11 cellular contexts compared by ENCODE assay signal in genomic region chr2:173359231-173359630, GRCh38. TPM values are rescaled to one million over a fixed set of nuclear protein-coding genes. Genes with fewer than 3 reads are reported as not detected.
DNase-seq lines count a peak whose midpoint lies in the region; ATAC-seq and TF ChIP-seq lines count a peak whose summit lies in the region.
"Had no signal": no experiment of that assay in that cellular context is flagged by ENCODE, and none has a peak within 500 bp of the region (broad histone marks: within the 10 kb centered on the region; RNA-seq: fewer than 3 reads in every experiment).

No MANE protein-coding gene starts in this region.

- H3K27ac Mint-ChIP-seq in activated T-cell treated with anti-CD3 and anti-CD28 coated beads, Interleukin-2, amount 50 U/mL, for 24 hours, result peak overlapping the region; percentile 22
- H3K27ac Mint-ChIP-seq in stimulated activated memory B cell treated with anti-CD40 and anti-IgM and Interleukin-4, amounts not matched to agents 10 μg/mL and 1 μg/mL and 100 μg/mL, for 72 hours, result no peak overlapping the region

- H3K27me3 Mint-ChIP-seq in activated T-cell treated with anti-CD3 and anti-CD28 coated beads, Interleukin-2, amount 50 U/mL, for 24 hours, result peaks cover 22% of the 10 kb centered on the region
- H3K27me3 Mint-ChIP-seq in activated T-cell treated with anti-CD3 and anti-CD28 coated beads, Interleukin-2, amount 50 U/mL, for 4 hours (ENCODE audit: low read depth), result peaks cover 26% of the 10 kb centered on the region
- peaks cover 32% of the 10 kb centered on the region for H3K27me3 Mint-ChIP-seq in stimulated activated memory B cell treated with anti-CD40 and anti-IgM and Interleukin-4, amounts not matched to agents 10 μg/mL and 1 μg/mL and 100 μg/mL, for 72 hours

- no peaks in the 10 kb centered on the region for H3K36me3 ChIP-seq in upper lobe of right lung

- peaks cover 82% of the 10 kb centered on the region for H3K36me3 Mint-ChIP-seq in activated T-cell treated with anti-CD3 and anti-CD28 coated beads, Interleukin-2, amount 50 U/mL, for 24 hours (ENCODE audit: low read depth)
- H3K36me3 Mint-ChIP-seq in activated T-cell treated with anti-CD3 and anti-CD28 coated beads, Interleukin-2, amount 50 U/mL, for 4 hours (ENCODE audit: insufficient read depth), result no peaks in the 10 kb centered on the region
- H3K36me3 Mint-ChIP-seq in stimulated activated memory B cell treated with anti-CD40 and anti-IgM and Interleukin-4, amounts not matched to agents 10 μg/mL and 1 μg/mL and 100 μg/mL, for 72 hours, result no peaks in the 10 kb centered on the region

- H3K9me3 Mint-ChIP-seq in activated T-cell treated with anti-CD3 and anti-CD28 coated beads, Interleukin-2, amount 50 U/mL, for 24 hours, result no peaks in the 10 kb centered on the region
- no peaks in the 10 kb centered on the region for H3K9me3 Mint-ChIP-seq in activated T-cell treated with anti-CD3 and anti-CD28 coated beads, Interleukin-2, amount 50 U/mL, for 4 hours
- H3K9me3 Mint-ChIP-seq in stimulated activated memory B cell treated with anti-CD40 and anti-IgM and Interleukin-4, amounts not matched to agents 10 μg/mL and 1 μg/mL and 100 μg/mL, for 72 hours, result no peaks in the 10 kb centered on the region
- H3K9me3 Mint-ChIP-seq: activated naive CD8-positive, alpha-beta T cell treated with anti-CD3 and anti-CD28 coated beads, Interleukin-2, amount 50 U/mL, for 24 hours had no signal

- H3K4me1 ChIP-seq in upper lobe of right lung, result peaks cover 15% of the 10 kb centered on the region

- H3K4me1 Mint-ChIP-seq in activated T-cell treated with anti-CD3 and anti-CD28 coated beads, Interleukin-2, amount 50 U/mL, for 24 hours (ENCODE audit: low read depth), result peaks cover 37% of the 10 kb centered on the region
- H3K4me1 Mint-ChIP-seq in activated T-cell treated with anti-CD3 and anti-CD28 coated beads, Interleukin-2, amount 50 U/mL, for 4 hours (ENCODE audit: low read depth), result peaks cover 17% of the 10 kb centered on the region
- peaks cover 4% of the 10 kb centered on the region for H3K4me1 Mint-ChIP-seq in stimulated activated memory B cell treated with anti-CD40 and anti-IgM and Interleukin-4, amounts not matched to agents 10 μg/mL and 1 μg/mL and 100 μg/mL, for 72 hours

- intact Hi-C loops in upper lobe of right lung (cut with DNase I), result no loop called here

- DNase-seq in activated T-cell treated with anti-CD3 and anti-CD28 coated beads, Interleukin-2, amount 50 U/mL, for 24 hours, result no peak
- no peak for DNase-seq in activated T-cell treated with anti-CD3 and anti-CD28 coated beads, Interleukin-2, amount 50 U/mL, for 4 hours
- DNase-seq in SIG-M5 treated with dmso at 0.1 percent for 504 hours (lab: John Stamatoyannopoulos, UW; ENCODE audit: unreplicated experiment) (peak; percentile 82), upper lobe of right lung (no peak), NCI-H226 (no peak), SHP77 (lab: John Stamatoyannopoulos, UW) (no peak)
- DNase-seq: activated CD4-positive, CD25-positive, alpha-beta regulatory T cell treated with anti-CD3 and anti-CD28 coated beads, Interleukin-2, amount 50 U/mL, for 72 hours; activated naive CD8-positive, alpha-beta T cell treated with anti-CD3 and anti-CD28 coated beads, Interleukin-2, amount 50 U/mL, for 24 hours; PC-9 had no signal

- TF ChIP-seq CTCF in upper lobe of right lung (IDR thresholded peaks at IDR 0.05), result no peak

- no peak overlapping the region for H3K27ac ChIP-seq in upper lobe of right lung
- H3K27ac ChIP-seq: PC-9 had no signal

- no peak overlapping the region for H3K4me3 ChIP-seq in upper lobe of right lung
- H3K4me3 ChIP-seq: PC-9 had no signal

- no peak for ATAC-seq in activated T-cell treated with anti-CD3 and anti-CD28 coated beads, Interleukin-2, amount 50 U/mL, for 4 hours
- ATAC-seq in HG03280 (IDR thresholded peaks at IDR 0.05; ENCODE audit: unreplicated experiment) (peak; percentile 44), upper lobe of right lung (no peak)
- ATAC-seq in stimulated activated memory B cell treated with anti-CD40 and anti-IgM and Interleukin-4, amounts not matched to agents 10 μg/mL and 1 μg/mL and 100 μg/mL, for 72 hours, result peak; percentile 21
- ATAC-seq: activated naive CD8-positive, alpha-beta T cell treated with anti-CD3 and anti-CD28 coated beads, Interleukin-2, amount 50 U/mL, for 24 hours had no signal

- no peak overlapping the region for H3K4me3 Mint-ChIP-seq in activated T-cell treated with anti-CD3 and anti-CD28 coated beads, Interleukin-2, amount 50 U/mL, for 24 hours
- no peak overlapping the region for H3K4me3 Mint-ChIP-seq in activated T-cell treated with anti-CD3 and anti-CD28 coated beads, Interleukin-2, amount 50 U/mL, for 4 hours
- H3K4me3 Mint-ChIP-seq in stimulated activated memory B cell treated with anti-CD40 and anti-IgM and Interleukin-4, amounts not matched to agents 10 μg/mL and 1 μg/mL and 100 μg/mL, for 72 hours, result no peak overlapping the region
- H3K4me3 Mint-ChIP-seq: activated naive CD8-positive, alpha-beta T cell treated with anti-CD3 and anti-CD28 coated beads, Interleukin-2, amount 50 U/mL, for 24 hours had no signal

- peaks cover 40% of the 10 kb centered on the region for H3K27me3 ChIP-seq in upper lobe of right lung

- H3K9me3 ChIP-seq in upper lobe of right lung, result no peaks in the 10 kb centered on the region

RNA-seq across cellular contexts. Expression of gene CDCA7, which starts 4.6 kb away (rescaled TPM):
- total RNA-seq in activated T-cell treated with anti-CD3 and anti-CD28 coated beads, Interleukin-2, amount 50 U/mL, for 4 hours, result 10 to 100 TPM; 23.1 to 36.9 (median 28.0) TPM
- 4.1 TPM for total RNA-seq in upper lobe of right lung

Comparison
In these comparisons a context has a peak if more than half of its experiments do, and no peak if none do; other contexts are left out.
1. ATAC-seq: peak in HG03280 (single experiment) and stimulated activated memory B cell treated with anti-CD40 and anti-IgM and Interleukin-4, amounts not matched to agents 10 μg/mL and 1 μg/mL and 100 μg/mL, for 72 hours (single experiment); none in activated T-cell treated with anti-CD3 and anti-CD28 coated beads, Interleukin-2, amount 50 U/mL, for 4 hours (0 of 2) and upper lobe of right lung (single experiment).